Comparison of ENCODE assay signal across 9 cellular contexts in the genomic region with DNA sequence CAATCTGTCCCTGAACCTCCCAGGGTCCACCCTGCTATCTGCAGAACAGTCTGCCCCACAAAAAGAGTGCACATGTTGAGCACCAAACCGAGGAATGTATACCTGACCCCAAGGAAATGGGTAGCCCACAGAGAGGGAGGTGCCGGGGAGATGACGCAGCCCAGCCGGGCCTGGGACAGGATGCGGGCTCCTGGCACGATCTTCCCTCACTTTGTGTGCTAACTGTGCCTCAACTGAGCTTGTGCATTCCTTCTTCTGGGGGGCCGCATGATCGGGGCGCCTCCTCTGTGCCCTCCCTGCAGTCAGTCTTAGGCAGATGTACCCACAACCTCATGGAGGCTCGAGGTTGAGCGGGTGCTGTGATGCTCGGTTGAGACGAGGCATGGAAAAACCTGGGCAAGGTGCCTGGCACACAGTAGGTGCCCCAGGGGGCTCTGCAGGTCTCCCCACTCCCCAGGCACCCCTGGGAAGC. TPM values are rescaled to one million over a fixed set of nuclear protein-coding genes. Genes with fewer than 3 reads are reported as not detected.
DNase-seq lines count a peak whose midpoint lies in the region; ATAC-seq and TF ChIP-seq lines count a peak whose summit lies in the region.
"Had no signal": no experiment of that assay in that cellular context is flagged by ENCODE, and none has a peak within 500 bp of the region (broad histone marks: within the 10 kb centered on the region; RNA-seq: fewer than 3 reads in every experiment).

No MANE protein-coding gene starts in this region.

- H3K36me3 Mint-ChIP-seq in endothelial cell (ENCODE audit: low read depth, unreplicated experiment), result peaks cover 24% of the 10 kb centered on the region

- H3K9me3 ChIP-seq in sigmoid colon, result no peaks in the 10 kb centered on the region

- peaks cover 28% of the 10 kb centered on the region for H3K27me3 Mint-ChIP-seq in endothelial cell (ENCODE audit: unreplicated experiment)

- H3K9me3 Mint-ChIP-seq in endothelial cell (ENCODE audit: unreplicated experiment), result no peaks in the 10 kb centered on the region

- ATAC-seq in GM18867 (IDR thresholded peaks at IDR 0.05; ENCODE audit: unreplicated experiment), result no peak

- H3K27ac ChIP-seq in sigmoid colon, result peak overlapping the region; percentile 86 to 94 (median 88)
- H3K27ac ChIP-seq: parathyroid adenoma had no signal

- DNase-seq in GM20000 (ENCODE audit: low spot score), result peak; percentile 50
- peak; percentile 27 to 66 for DNase-seq in SW 1271 (lab: John Stamatoyannopoulos, UW)
- DNase-seq in endothelial cell (ENCODE audit: low spot score), result no peak
- DNase-seq in sigmoid colon, result peak; percentile 69
- no peak for DNase-seq in SK-N-DZ (ENCODE audit: low spot score)
- DNase-seq in HEK293T (ENCODE audit: extremely low spot score), result no peak
- no peak for DNase-seq in T-helper 9 cell

- POLR2A ChIA-PET in HEK293T (lab: Yijun Ruan, JAX), result no interaction called here

- H3K27ac Mint-ChIP-seq in endothelial cell (ENCODE audit: unreplicated experiment), result no peak overlapping the region

- peaks cover 3 to 7% (median 6%) of the 10 kb centered on the region in 3 donors for H3K27me3 ChIP-seq in sigmoid colon

- intact Hi-C loops in sigmoid colon (cut with DNase I), result no loop called here

- TF ChIP-seq POLR2A in sigmoid colon (IDR thresholded peaks at IDR 0.05), result no peak

- no peaks in the 10 kb centered on the region for H3K36me3 ChIP-seq in sigmoid colon

- WGBS in sigmoid colon, 2 donors, result 70% methylated on average over 13 of the region's 13 CpGs

- no peak for TF ChIP-seq EP300 in sigmoid colon (IDR thresholded peaks at IDR 0.05)

- CTCF ChIA-PET in HEK293T (lab: Yijun Ruan, JAX), result no interaction called here

- peaks cover 0 to 74% (median 58%) of the 10 kb centered on the region in 4 donors for H3K4me1 ChIP-seq in sigmoid colon
- H3K4me1 ChIP-seq: parathyroid adenoma had no signal

- TF ChIP-seq CTCF in GM20000 (IDR thresholded peaks at IDR 0.05; ENCODE audit: extremely low read depth, missing control alignments) (no peak), endothelial cell (IDR thresholded peaks at IDR 0.05; ENCODE audit: unreplicated experiment) (no peak), sigmoid colon (IDR thresholded peaks at IDR 0.05) (no peak)

- peak overlapping the region; percentile 62 for H3K4me3 Mint-ChIP-seq in endothelial cell (ENCODE audit: unreplicated experiment)

- H3K4me1 Mint-ChIP-seq in endothelial cell (ENCODE audit: unreplicated experiment), result peaks cover 30% of the 10 kb centered on the region

- peak overlapping the region in 2 of 4 donors; percentile 81 to 94 for H3K4me3 ChIP-seq in sigmoid colon

TF ChIP-seq in HEK293T, 16 proteins besides CTCF, POLR2A, EP300 and RAD21:
- TF ChIP-seq NFRKB (IDR thresholded peaks at IDR 0.05), result no peak
- TF ChIP-seq ZNF384 (IDR thresholded peaks at IDR 0.05), result no peak
- no peak for TF ChIP-seq LEF1 (IDR thresholded peaks at IDR 0.05; ENCODE audit: borderline replicate concordance)

RNA-seq across cellular contexts. Expression of gene GAS2L1, which starts 2.4 kb away (rescaled TPM):
- total RNA-seq in endothelial cell (ENCODE audit: unreplicated experiment) (33.6 TPM), sigmoid colon (10 to 100 TPM; 14.0 to 25.2 (median 19.3) TPM)
- polyA plus RNA-seq in sigmoid colon, result 10 to 100 TPM; 12.0 to 27.5 (median 23.8) TPM
- 4.5 and 4.6 TPM in 2 replicates for polyA plus RNA-seq in SK-N-DZ (2014; cell fraction: cytosol; rRNA removed)
- polyA plus RNA-seq in SK-N-DZ (2014; cell fraction: nucleus; rRNA removed), result 7.8 and 10.7 TPM in 2 replicates

RNA-seq across cellular contexts. Expression of gene RASL10A, which starts 6.7 kb away (rescaled TPM):
- total RNA-seq in endothelial cell (ENCODE audit: unreplicated experiment), result 30.1 TPM
- total RNA-seq in sigmoid colon, result 1 to 10 TPM in 2 of 4 donors, under 1 TPM in 2; 0.33 to 1.7 (median 0.92) TPM
- polyA plus RNA-seq in sigmoid colon, result 1 to 10 TPM in 1 of 3 donors, not detected in 2; 3.0 TPM
- 1.0 TPM in 1 of 2 replicates, not detected in the other for polyA plus RNA-seq in SK-N-DZ (2014; cell fraction: cytosol; rRNA removed)
- 1.4 and 6.4 TPM in 2 replicates for polyA plus RNA-seq in SK-N-DZ (2014; cell fraction: nucleus; rRNA removed)

RNA-seq across cellular contexts. Expression of gene EWSR1, which starts 40.8 kb away (rescaled TPM):
- total RNA-seq in endothelial cell (ENCODE audit: unreplicated experiment) (307 TPM), sigmoid colon (100 to 1,000 TPM; 170 to 233 (median 177) TPM)
- polyA plus RNA-seq in sigmoid colon, result 100 to 1,000 TPM in 1 of 3 donors, 10 to 100 TPM in 2; 81.4 to 182 (median 83.5) TPM
- polyA plus RNA-seq in SK-N-DZ (2014; cell fraction: cytosol; rRNA removed), result 186 and 209 TPM in 2 replicates
- 411 and 553 TPM in 2 replicates for polyA plus RNA-seq in SK-N-DZ (2014; cell fraction: nucleus; rRNA removed)

RNA-seq across cellular contexts. Expression of gene RHBDD3, which starts 41.0 kb away (rescaled TPM):
- total RNA-seq in endothelial cell (ENCODE audit: unreplicated experiment), result 56.5 TPM
- 10 to 100 TPM; 16.1 to 20.5 (median 18.0) TPM for total RNA-seq in sigmoid colon
- polyA plus RNA-seq in sigmoid colon, result 10 to 100 TPM in 1 of 3 donors, 1 to 10 TPM in 2; 5.4 to 40.7 (median 8.3) TPM
- polyA plus RNA-seq in SK-N-DZ (2014; cell fraction: cytosol; rRNA removed), result 92.4 and 120 TPM in 2 replicates
- polyA plus RNA-seq in SK-N-DZ (2014; cell fraction: nucleus; rRNA removed), result 74.4 and 98.6 TPM in 2 replicates

Comparison
In these comparisons a context has a peak if more than half of its experiments do, and no peak if none do; other contexts are left out.
1. DNase-seq: peak in GM20000 (single experiment), SW 1271 (2 of 2) and sigmoid colon (single experiment); none in endothelial cell (single experiment), SK-N-DZ (single experiment), HEK293T (single experiment) and T-helper 9 cell (single experiment).
2. RNA of gene RASL10A, which starts 6.7 kb away (total RNA-seq): 30.1 TPM in endothelial cell (single experiment); 0.33 to 1.7 TPM in sigmoid colon; every median in the first group is over 10 times any median in the second.